Comparison of ENCODE assay signal across 24 cellular contexts in the genomic region with DNA sequence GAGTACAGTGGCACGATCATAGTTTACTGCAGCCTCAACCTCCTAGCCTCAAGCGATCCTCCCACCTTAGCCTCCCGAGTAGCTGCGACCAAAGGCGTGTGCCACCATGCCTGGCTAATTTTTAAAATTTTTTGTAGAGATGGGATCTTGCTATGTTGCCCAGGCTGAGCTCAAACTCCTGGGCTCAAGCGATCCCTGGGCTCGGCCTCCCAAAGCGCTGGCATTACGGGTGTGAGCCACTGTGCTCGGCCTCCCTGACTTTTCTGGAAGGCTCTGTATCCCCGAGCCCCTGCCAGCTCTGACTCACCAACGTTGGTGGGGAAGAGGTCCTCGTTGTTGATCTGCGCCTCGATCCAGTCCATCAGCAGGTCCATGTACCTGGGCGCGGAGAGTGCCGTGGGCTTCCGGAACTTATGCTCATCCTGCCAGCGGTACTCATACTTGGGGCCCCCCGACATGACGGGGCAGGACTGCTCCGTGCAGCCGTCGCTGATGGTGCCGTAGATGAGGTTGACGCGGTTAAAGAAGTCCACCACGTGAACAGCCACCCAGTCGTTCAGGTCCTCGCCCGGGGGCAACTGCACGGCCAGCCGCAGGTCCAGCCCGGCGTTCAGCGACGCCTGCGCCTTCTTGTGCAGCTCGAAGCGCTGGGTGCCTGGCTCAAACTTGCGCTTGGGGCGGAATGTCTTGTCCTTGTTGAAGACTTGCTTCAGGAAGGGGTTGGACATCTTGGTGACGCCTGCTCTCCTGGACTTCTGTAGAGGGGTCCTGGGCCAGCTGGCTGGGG. TPM values are rescaled to one million over a fixed set of nuclear protein-coding genes. Genes with fewer than 3 reads are reported as not detected.
DNase-seq lines count a peak whose midpoint lies in the region; ATAC-seq and TF ChIP-seq lines count a peak whose summit lies in the region.
"Had no signal": no experiment of that assay in that cellular context is flagged by ENCODE, and none has a peak within 500 bp of the region (broad histone marks: within the 10 kb centered on the region; RNA-seq: fewer than 3 reads in every experiment).

No MANE protein-coding gene starts in this region.

- H3K9me3 Mint-ChIP-seq in CD4-positive, alpha-beta T cell = no peaks in the 10 kb centered on the region
- H3K9me3 Mint-ChIP-seq in activated naive CD8-positive, alpha-beta T cell treated with anti-CD3 and anti-CD28 coated beads for 36 hours = no peaks in the 10 kb centered on the region
- H3K9me3 Mint-ChIP-seq in naive thymus-derived CD8-positive, alpha-beta T cell = no peaks in the 10 kb centered on the region
- H3K9me3 Mint-ChIP-seq: activated naive CD4-positive, alpha-beta T cell treated with anti-CD3 and anti-CD28 coated beads, Interleukin-2, amount 50 U/mL, for 24 hours; CD8-positive, alpha-beta T cell; dendritic cell treated with granulocyte-macrophage colony-stimulating factor and Interleukin-4, amounts not matched to agents 40 ng/mL and 50 ng/mL, for 4 days; neural progenitor cell had no signal

- H3K4me1 Mint-ChIP-seq in CD4-positive, alpha-beta T cell (ENCODE audit: low read depth) = peaks cover 48% of the 10 kb centered on the region
- peaks cover 26% of the 10 kb centered on the region for H3K4me1 Mint-ChIP-seq in activated naive CD8-positive, alpha-beta T cell treated with anti-CD3 and anti-CD28 coated beads for 36 hours
- H3K4me1 Mint-ChIP-seq in naive thymus-derived CD8-positive, alpha-beta T cell = peaks cover 16 to 63% (median 54%) of the 10 kb centered on the region in 4 donors
- H3K4me1 Mint-ChIP-seq: neural progenitor cell had no signal

- POLR2A ChIA-PET in CD4-positive, alpha-beta T cell (lab: Charles Lee) = interaction anchor here (0.9 kb wide), 1 partner anchor 12 kb away, joined by 3 read pairs; no protein-coding TSS in a partner anchor
- POLR2A ChIA-PET in naive thymus-derived CD8-positive, alpha-beta T cell (lab: Charles Lee) = interaction anchor here (0.8 to 3.0 kb wide), 4 partner anchors 11 to 184 kb away, joined by 3 to 15 read pairs (median 4); no protein-coding TSS in a partner anchor

- DNase-seq in AG20443 (ENCODE audit: low spot score) (peak; percentile 3), HUDEP-2 (lab: John Stamatoyannopoulos, UW; ENCODE audit: unreplicated experiment in 76 of 76) (no peak), DMS 273 (lab: John Stamatoyannopoulos, UW; ENCODE audit: unreplicated experiment) (no peak), NCI-H510A treated with DMSO at 0.1 percent for 48 hours (lab: John Stamatoyannopoulos, UW) (no peak)
- no peak for DNase-seq in CD4-positive, alpha-beta T cell
- no peak for DNase-seq in activated naive CD8-positive, alpha-beta T cell treated with anti-CD3 and anti-CD28 coated beads for 36 hours
- DNase-seq in naive thymus-derived CD8-positive, alpha-beta T cell = no peak
- DNase-seq: caudate nucleus; CD8-positive, alpha-beta T cell; islet precursor cell; KBM-7; MG63; NCI-H2029 treated with DMSO at 0.1 percent for 48 hours; NCI-H446 treated with DMSO at 0.1 percent for 48 hours; Right ventricle myocardium superior; T-helper 1 cell; uterus had no signal

- peak overlapping the region; percentile 97 for H3K27ac Mint-ChIP-seq in CD4-positive, alpha-beta T cell
- H3K27ac Mint-ChIP-seq in activated naive CD8-positive, alpha-beta T cell treated with anti-CD3 and anti-CD28 coated beads for 36 hours = peak overlapping the region; percentile 99
- peak overlapping the region; percentile 63 to 100 (median 97) for H3K27ac Mint-ChIP-seq in naive thymus-derived CD8-positive, alpha-beta T cell
- H3K27ac Mint-ChIP-seq: neural progenitor cell had no signal

- intact Hi-C loops in CD4-positive, alpha-beta T cell (cut with DNase I, micrococcal nuclease) = no loop called here

- peak overlapping the region; percentile 25 for H3K4me3 Mint-ChIP-seq in CD4-positive, alpha-beta T cell
- H3K4me3 Mint-ChIP-seq in activated naive CD8-positive, alpha-beta T cell treated with anti-CD3 and anti-CD28 coated beads for 36 hours = no peak overlapping the region
- peak overlapping the region in 4 of 10 donors; percentile 18 to 65 (median 40) for H3K4me3 Mint-ChIP-seq in naive thymus-derived CD8-positive, alpha-beta T cell
- H3K4me3 Mint-ChIP-seq: activated naive CD4-positive, alpha-beta T cell treated with anti-CD3 and anti-CD28 coated beads, Interleukin-2, amount 50 U/mL, for 24 hours; CD8-positive, alpha-beta T cell; dendritic cell treated with granulocyte-macrophage colony-stimulating factor and Interleukin-4, amounts not matched to agents 40 ng/mL and 50 ng/mL, for 4 days; neural progenitor cell had no signal

- H3K9me3 ChIP-seq in CD4-positive, alpha-beta T cell (ENCODE audit: control insufficient read depth, low read length) = no peaks in the 10 kb centered on the region
- H3K9me3 ChIP-seq: MG63, mucosa of descending colon, psoas muscle, suprapubic skin, uterus had no signal

- H3K27me3 ChIP-seq in CD4-positive, alpha-beta T cell (ENCODE audit: control insufficient read depth, insufficient read depth, low read length) = no peaks in the 10 kb centered on the region
- H3K27me3 ChIP-seq: MG63, neural progenitor cell, suprapubic skin, uterus had no signal

- CTCF ChIA-PET in CD4-positive, alpha-beta T cell (lab: Charles Lee) = no interaction called here

- H3K36me3 Mint-ChIP-seq in CD4-positive, alpha-beta T cell (ENCODE audit: low read depth) = peaks cover 84% of the 10 kb centered on the region
- H3K36me3 Mint-ChIP-seq in activated naive CD8-positive, alpha-beta T cell treated with anti-CD3 and anti-CD28 coated beads for 36 hours = peaks cover 52% of the 10 kb centered on the region
- H3K36me3 Mint-ChIP-seq in naive thymus-derived CD8-positive, alpha-beta T cell = peaks cover 0 to 83% (median 5%) of the 10 kb centered on the region in 3 donors

- H3K27me3 Mint-ChIP-seq in CD4-positive, alpha-beta T cell = no peaks in the 10 kb centered on the region
- H3K27me3 Mint-ChIP-seq in activated naive CD8-positive, alpha-beta T cell treated with anti-CD3 and anti-CD28 coated beads for 36 hours = no peaks in the 10 kb centered on the region
- H3K27me3 Mint-ChIP-seq in naive thymus-derived CD8-positive, alpha-beta T cell = no peaks in the 10 kb centered on the region
- H3K27me3 Mint-ChIP-seq: activated naive CD4-positive, alpha-beta T cell treated with anti-CD3 and anti-CD28 coated beads, Interleukin-2, amount 50 U/mL, for 24 hours; dendritic cell treated with granulocyte-macrophage colony-stimulating factor and Interleukin-4, amounts not matched to agents 40 ng/mL and 50 ng/mL, for 4 days had no signal

- ATAC-seq in CD4-positive, alpha-beta T cell (ENCODE audit: poor library complexity) = no peak
- no peak for ATAC-seq in naive thymus-derived CD8-positive, alpha-beta T cell
- ATAC-seq in GM18868 (IDR thresholded peaks at IDR 0.05; ENCODE audit: unreplicated experiment) = no peak
- ATAC-seq: CD8-positive, alpha-beta T cell; mucosa of descending colon; psoas muscle had no signal

- peak overlapping the region; percentile 10 for H3K27ac ChIP-seq in CD4-positive, alpha-beta T cell (ENCODE audit: low read depth, low read length)
- H3K27ac ChIP-seq: neural progenitor cell, psoas muscle, suprapubic skin, uterus had no signal

- no peak for TF ChIP-seq CTCF in CD4-positive, alpha-beta T cell (IDR thresholded peaks at IDR 0.05)

RNA-seq across cellular contexts. Expression of a gene that starts 18.1 kb away (rescaled TPM):
- total RNA-seq in CD4-positive, alpha-beta T cell = 10 to 100 TPM; 96.4 to 97.3 TPM
- 100 to 1,000 TPM; 147 to 153 TPM for total RNA-seq in activated naive CD8-positive, alpha-beta T cell treated with anti-CD3 and anti-CD28 coated beads for 36 hours
- total RNA-seq in naive thymus-derived CD8-positive, alpha-beta T cell = 100 to 1,000 TPM in 1 of 2 experiments, 10 to 100 TPM in 1; 94.0 to 101 TPM
- polyA plus RNA-seq in naive thymus-derived CD8-positive, alpha-beta T cell = 10 to 100 TPM; 40.5 to 90.4 (median 53.1) TPM

RNA-seq across cellular contexts. Expression of a gene that starts 18.7 kb away (rescaled TPM):
- 10 to 100 TPM; 17.4 to 17.9 TPM for total RNA-seq in CD4-positive, alpha-beta T cell
- 10 to 100 TPM; 12.4 to 12.6 TPM for total RNA-seq in activated naive CD8-positive, alpha-beta T cell treated with anti-CD3 and anti-CD28 coated beads for 36 hours
- 10 to 100 TPM; 16.6 to 18.7 TPM for total RNA-seq in naive thymus-derived CD8-positive, alpha-beta T cell
- polyA plus RNA-seq in naive thymus-derived CD8-positive, alpha-beta T cell = 1 to 10 TPM in 1 of 3 donors, under 1 TPM in 2; 0.26 to 1.4 (median 0.85) TPM

RNA-seq across cellular contexts. Expression of a gene that starts 27.0 kb away (rescaled TPM):
- total RNA-seq in CD4-positive, alpha-beta T cell = 100 to 1,000 TPM; 325 to 347 TPM
- 100 to 1,000 TPM; 230 to 232 TPM for total RNA-seq in activated naive CD8-positive, alpha-beta T cell treated with anti-CD3 and anti-CD28 coated beads for 36 hours
- 100 to 1,000 TPM; 171 to 176 TPM for total RNA-seq in naive thymus-derived CD8-positive, alpha-beta T cell
- polyA plus RNA-seq in naive thymus-derived CD8-positive, alpha-beta T cell = 10 to 100 TPM; 26.1 to 47.1 (median 30.2) TPM
